ENCODE assay signal across 1 cellular context in genomic region chr1:1426496-1426960, GRCh38.
TF ChIP-seq lines count a peak whose summit lies in the region.

No MANE protein-coding gene starts in this region.

TF ChIP-seq in HepG2, 621 proteins besides CTCF, POLR2A, EP300 and RAD21 (continues in another document):
- TF ChIP-seq, protein P1, sequence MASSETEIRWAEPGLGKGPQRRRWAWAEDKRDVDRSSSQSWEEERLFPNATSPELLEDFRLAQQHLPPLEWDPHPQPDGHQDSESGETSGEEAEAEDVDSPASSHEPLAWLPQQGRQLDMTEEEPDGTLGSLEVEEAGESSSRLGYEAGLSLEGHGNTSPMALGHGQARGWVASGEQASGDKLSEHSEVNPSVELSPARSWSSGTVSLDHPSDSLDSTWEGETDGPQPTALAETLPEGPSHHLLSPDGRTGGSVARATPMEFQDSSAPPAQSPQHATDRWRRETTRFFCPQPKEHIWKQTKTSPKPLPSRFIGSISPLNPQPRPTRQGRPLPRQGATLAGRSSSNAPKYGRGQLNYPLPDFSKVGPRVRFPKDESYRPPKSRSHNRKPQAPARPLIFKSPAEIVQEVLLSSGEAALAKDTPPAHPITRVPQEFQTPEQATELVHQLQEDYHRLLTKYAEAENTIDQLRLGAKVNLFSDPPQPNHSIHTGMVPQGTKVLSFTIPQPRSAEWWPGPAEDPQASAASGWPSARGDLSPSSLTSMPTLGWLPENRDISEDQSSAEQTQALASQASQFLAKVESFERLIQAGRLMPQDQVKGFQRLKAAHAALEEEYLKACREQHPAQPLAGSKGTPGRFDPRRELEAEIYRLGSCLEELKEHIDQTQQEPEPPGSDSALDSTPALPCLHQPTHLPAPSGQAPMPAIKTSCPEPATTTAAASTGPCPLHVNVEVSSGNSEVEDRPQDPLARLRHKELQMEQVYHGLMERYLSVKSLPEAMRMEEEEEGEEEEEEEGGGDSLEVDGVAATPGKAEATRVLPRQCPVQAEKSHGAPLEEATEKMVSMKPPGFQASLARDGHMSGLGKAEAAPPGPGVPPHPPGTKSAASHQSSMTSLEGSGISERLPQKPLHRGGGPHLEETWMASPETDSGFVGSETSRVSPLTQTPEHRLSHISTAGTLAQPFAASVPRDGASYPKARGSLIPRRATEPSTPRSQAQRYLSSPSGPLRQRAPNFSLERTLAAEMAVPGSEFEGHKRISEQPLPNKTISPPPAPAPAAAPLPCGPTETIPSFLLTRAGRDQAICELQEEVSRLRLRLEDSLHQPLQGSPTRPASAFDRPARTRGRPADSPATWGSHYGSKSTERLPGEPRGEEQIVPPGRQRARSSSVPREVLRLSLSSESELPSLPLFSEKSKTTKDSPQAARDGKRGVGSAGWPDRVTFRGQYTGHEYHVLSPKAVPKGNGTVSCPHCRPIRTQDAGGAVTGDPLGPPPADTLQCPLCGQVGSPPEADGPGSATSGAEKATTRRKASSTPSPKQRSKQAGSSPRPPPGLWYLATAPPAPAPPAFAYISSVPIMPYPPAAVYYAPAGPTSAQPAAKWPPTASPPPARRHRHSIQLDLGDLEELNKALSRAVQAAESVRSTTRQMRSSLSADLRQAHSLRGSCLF (CRISPR knock-in tag; IDR thresholded peaks at IDR 0.05; ENCODE audit: borderline replicate concordance) = no peak
- TF ChIP-seq POLR2AphosphoS5 (IDR thresholded peaks at IDR 0.05; ENCODE audit: low read depth, low read length) (no peak), ZNF33B (CRISPR knock-in tag; IDR thresholded peaks at IDR 0.05) (no peak), KDM5A (IDR thresholded peaks at IDR 0.05; ENCODE audit: borderline replicate concordance, low read length) (no peak), SRSF1 (optimal IDR thresholded peaks at IDR 0.05; ENCODE audit: low read depth, low read length) (no peak), TEAD2 (CRISPR knock-in tag; IDR thresholded peaks at IDR 0.05) (no peak), ARNT2 (CRISPR knock-in tag; IDR thresholded peaks at IDR 0.05; ENCODE audit: low read depth) (no peak), GATAD2A (CRISPR knock-in tag; IDR thresholded peaks at IDR 0.05) (0 out of 2 replicates have a peak, but pooled peaks have one; percentile 4), ZNF468 (CRISPR knock-in tag; IDR thresholded peaks at IDR 0.05) (no peak), ELF4 (CRISPR knock-in tag; IDR thresholded peaks at IDR 0.05; ENCODE audit: borderline replicate concordance) (no peak), ZNF281 (CRISPR knock-in tag; IDR thresholded peaks at IDR 0.05; ENCODE audit: borderline replicate concordance) (0 out of 2 replicates have a peak, but pooled peaks have one; percentile 36), ZNF430 (CRISPR knock-in tag; IDR thresholded peaks at IDR 0.05) (peak; percentile 16; the same call in 1 of the 2 replicates), ZNF674 (CRISPR knock-in tag; IDR thresholded peaks at IDR 0.05; ENCODE audit: low read depth) (no peak), ZNF337 (CRISPR knock-in tag; IDR thresholded peaks at IDR 0.05; ENCODE audit: borderline replicate concordance, low read depth) (no peak), ESRRA (CRISPR knock-in tag; IDR thresholded peaks at IDR 0.05; ENCODE audit: low read depth) (no peak), WIZ (CRISPR knock-in tag; IDR thresholded peaks at IDR 0.05) (no peak), ZNF292 (CRISPR knock-in tag; IDR thresholded peaks at IDR 0.05; ENCODE audit: borderline replicate concordance, low read depth) (no peak), MIXL1 (CRISPR knock-in tag; IDR thresholded peaks at IDR 0.05) (no peak), POLR2G (IDR thresholded peaks at IDR 0.05; ENCODE audit: low read depth, low read length) (0 out of 2 replicates have a peak, but pooled peaks have one; percentile 2), RELA (CRISPR knock-in tag; IDR thresholded peaks at IDR 0.05) (no peak), ZSCAN25 (CRISPR knock-in tag; IDR thresholded peaks at IDR 0.05) (no peak), ZNF550 (CRISPR knock-in tag; IDR thresholded peaks at IDR 0.05; ENCODE audit: borderline replicate concordance) (no peak), TCF7L2 (IDR thresholded peaks at IDR 0.05; ENCODE audit: low read depth, low read length) (no peak), PHF8 (CRISPR knock-in tag; IDR thresholded peaks at IDR 0.05) (0 out of 2 replicates have a peak, but pooled peaks have one; percentile 8), HOXA9 (CRISPR knock-in tag; IDR thresholded peaks at IDR 0.05; ENCODE audit: borderline replicate concordance) (no peak), AHDC1 (CRISPR knock-in tag; IDR thresholded peaks at IDR 0.05; ENCODE audit: borderline replicate concordance) (no peak)
- TF ChIP-seq, protein P2, sequence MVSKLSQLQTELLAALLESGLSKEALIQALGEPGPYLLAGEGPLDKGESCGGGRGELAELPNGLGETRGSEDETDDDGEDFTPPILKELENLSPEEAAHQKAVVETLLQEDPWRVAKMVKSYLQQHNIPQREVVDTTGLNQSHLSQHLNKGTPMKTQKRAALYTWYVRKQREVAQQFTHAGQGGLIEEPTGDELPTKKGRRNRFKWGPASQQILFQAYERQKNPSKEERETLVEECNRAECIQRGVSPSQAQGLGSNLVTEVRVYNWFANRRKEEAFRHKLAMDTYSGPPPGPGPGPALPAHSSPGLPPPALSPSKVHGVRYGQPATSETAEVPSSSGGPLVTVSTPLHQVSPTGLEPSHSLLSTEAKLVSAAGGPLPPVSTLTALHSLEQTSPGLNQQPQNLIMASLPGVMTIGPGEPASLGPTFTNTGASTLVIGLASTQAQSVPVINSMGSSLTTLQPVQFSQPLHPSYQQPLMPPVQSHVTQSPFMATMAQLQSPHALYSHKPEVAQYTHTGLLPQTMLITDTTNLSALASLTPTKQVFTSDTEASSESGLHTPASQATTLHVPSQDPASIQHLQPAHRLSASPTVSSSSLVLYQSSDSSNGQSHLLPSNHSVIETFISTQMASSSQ (IDR thresholded peaks at IDR 0.05; ENCODE audit: low read depth) = no peak
- TF ChIP-seq, protein P2 (CRISPR knock-in tag; IDR thresholded peaks at IDR 0.05; ENCODE audit: borderline replicate concordance) = no peak
- TF ChIP-seq, protein P3, sequence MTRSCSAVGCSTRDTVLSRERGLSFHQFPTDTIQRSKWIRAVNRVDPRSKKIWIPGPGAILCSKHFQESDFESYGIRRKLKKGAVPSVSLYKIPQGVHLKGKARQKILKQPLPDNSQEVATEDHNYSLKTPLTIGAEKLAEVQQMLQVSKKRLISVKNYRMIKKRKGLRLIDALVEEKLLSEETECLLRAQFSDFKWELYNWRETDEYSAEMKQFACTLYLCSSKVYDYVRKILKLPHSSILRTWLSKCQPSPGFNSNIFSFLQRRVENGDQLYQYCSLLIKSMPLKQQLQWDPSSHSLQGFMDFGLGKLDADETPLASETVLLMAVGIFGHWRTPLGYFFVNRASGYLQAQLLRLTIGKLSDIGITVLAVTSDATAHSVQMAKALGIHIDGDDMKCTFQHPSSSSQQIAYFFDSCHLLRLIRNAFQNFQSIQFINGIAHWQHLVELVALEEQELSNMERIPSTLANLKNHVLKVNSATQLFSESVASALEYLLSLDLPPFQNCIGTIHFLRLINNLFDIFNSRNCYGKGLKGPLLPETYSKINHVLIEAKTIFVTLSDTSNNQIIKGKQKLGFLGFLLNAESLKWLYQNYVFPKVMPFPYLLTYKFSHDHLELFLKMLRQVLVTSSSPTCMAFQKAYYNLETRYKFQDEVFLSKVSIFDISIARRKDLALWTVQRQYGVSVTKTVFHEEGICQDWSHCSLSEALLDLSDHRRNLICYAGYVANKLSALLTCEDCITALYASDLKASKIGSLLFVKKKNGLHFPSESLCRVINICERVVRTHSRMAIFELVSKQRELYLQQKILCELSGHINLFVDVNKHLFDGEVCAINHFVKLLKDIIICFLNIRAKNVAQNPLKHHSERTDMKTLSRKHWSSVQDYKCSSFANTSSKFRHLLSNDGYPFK (CRISPR knock-in tag; IDR thresholded peaks at IDR 0.05; ENCODE audit: borderline replicate concordance) = peak; percentile 34; the same call in 1 of the 2 replicates
- TF ChIP-seq, protein P4, sequence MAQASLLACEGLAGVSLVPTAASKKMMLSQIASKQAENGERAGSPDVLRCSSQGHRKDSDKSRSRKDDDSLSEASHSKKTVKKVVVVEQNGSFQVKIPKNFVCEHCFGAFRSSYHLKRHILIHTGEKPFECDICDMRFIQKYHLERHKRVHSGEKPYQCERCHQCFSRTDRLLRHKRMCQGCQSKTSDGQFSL (CRISPR knock-in tag; IDR thresholded peaks at IDR 0.05) = no peak
- TF ChIP-seq, protein P5, sequence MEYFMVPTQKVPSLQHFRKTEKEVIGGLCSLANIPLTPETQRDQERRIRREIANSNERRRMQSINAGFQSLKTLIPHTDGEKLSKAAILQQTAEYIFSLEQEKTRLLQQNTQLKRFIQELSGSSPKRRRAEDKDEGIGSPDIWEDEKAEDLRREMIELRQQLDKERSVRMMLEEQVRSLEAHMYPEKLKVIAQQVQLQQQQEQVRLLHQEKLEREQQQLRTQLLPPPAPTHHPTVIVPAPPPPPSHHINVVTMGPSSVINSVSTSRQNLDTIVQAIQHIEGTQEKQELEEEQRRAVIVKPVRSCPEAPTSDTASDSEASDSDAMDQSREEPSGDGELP (IDR thresholded peaks at IDR 0.05; ENCODE audit: borderline replicate concordance, low read depth) = peak; percentile 76; the same call in 1 of the 2 replicates
- TF ChIP-seq, protein P6, sequence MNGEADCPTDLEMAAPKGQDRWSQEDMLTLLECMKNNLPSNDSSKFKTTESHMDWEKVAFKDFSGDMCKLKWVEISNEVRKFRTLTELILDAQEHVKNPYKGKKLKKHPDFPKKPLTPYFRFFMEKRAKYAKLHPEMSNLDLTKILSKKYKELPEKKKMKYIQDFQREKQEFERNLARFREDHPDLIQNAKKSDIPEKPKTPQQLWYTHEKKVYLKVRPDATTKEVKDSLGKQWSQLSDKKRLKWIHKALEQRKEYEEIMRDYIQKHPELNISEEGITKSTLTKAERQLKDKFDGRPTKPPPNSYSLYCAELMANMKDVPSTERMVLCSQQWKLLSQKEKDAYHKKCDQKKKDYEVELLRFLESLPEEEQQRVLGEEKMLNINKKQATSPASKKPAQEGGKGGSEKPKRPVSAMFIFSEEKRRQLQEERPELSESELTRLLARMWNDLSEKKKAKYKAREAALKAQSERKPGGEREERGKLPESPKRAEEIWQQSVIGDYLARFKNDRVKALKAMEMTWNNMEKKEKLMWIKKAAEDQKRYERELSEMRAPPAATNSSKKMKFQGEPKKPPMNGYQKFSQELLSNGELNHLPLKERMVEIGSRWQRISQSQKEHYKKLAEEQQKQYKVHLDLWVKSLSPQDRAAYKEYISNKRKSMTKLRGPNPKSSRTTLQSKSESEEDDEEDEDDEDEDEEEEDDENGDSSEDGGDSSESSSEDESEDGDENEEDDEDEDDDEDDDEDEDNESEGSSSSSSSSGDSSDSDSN (CRISPR knock-in tag; IDR thresholded peaks at IDR 0.05) = no peak
